ENCODE assay signal across 9 cellular contexts in the genomic region with DNA sequence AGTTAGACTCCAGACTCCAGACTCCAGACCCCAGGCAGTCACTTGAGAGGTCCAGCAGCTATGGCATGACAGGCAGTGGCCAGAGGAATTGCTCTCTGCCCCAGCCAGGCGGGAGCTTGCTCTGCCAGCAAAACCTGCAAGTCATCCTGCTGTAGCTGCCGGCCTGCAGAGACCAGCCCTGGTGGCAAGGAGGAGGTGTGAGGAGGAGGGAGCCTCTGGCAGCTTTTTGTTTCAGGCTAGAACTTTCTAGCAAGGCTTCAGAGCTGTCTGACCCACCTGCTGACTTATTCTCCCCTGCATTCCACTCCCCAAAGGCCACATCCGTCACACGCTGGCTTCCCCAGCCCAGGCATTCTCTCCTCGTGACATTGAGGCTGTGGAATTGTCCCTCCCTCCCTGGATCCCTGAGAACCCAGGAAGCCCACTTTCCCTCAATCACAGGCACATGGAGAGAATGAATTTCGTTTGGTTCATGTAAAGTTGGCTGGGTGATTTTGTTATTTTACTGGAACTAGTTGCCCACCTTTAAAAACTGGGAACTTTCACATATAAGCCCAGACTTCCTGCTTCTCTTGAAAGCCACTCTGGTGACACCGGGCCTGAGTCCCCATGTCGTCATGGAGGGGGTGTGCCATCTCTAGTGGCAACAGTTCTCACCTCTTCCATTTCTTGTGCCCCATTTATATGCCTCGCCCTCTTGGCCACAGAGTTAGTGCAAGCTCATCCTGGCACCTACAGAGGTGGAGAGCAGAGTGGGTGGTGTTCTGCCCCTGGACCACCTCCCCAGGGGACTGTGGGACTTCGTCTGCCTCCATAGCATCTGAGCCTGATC.
DNase-seq lines count a peak whose midpoint lies in the region; ATAC-seq and TF ChIP-seq lines count a peak whose summit lies in the region.
"Had no signal": no experiment of that assay in that cellular context is flagged by ENCODE, and none has a peak within 500 bp of the region (broad histone marks: within the 10 kb centered on the region; RNA-seq: fewer than 3 reads in every experiment).

No MANE protein-coding gene starts in this region.

- H3K9me3 ChIP-seq in adrenal gland (replicated peaks in 1 of 3), result no peaks in the 10 kb centered on the region

- no peaks in the 10 kb centered on the region for H3K36me3 ChIP-seq in adrenal gland (replicated peaks in 1 of 2)

- WGBS in adrenal gland, 4 donors, result 68 to 75% (median 69%) methylated on average over 9 to 10 of the region's 10 CpGs

- no peak overlapping the region for H3K4me3 Mint-ChIP-seq in stimulated activated naive CD8-positive, alpha-beta T cell treated with anti-CD3 and anti-CD28 coated beads, Interleukin-15, amount 100 ng/mL, for 72 hours
- H3K4me3 Mint-ChIP-seq: nephron had no signal

- peaks cover 42% of the 10 kb centered on the region for H3K4me1 Mint-ChIP-seq in stimulated activated naive CD8-positive, alpha-beta T cell treated with anti-CD3 and anti-CD28 coated beads, Interleukin-15, amount 100 ng/mL, for 72 hours

- H3K27ac ChIP-seq in adrenal gland, result peak overlapping the region in 1 of 5 donors; percentile 54

- H3K4me3 ChIP-seq in adrenal gland, result no peak overlapping the region

- peaks cover 24% of the 10 kb centered on the region for H3K27me3 Mint-ChIP-seq in stimulated activated naive CD8-positive, alpha-beta T cell treated with anti-CD3 and anti-CD28 coated beads, Interleukin-15, amount 100 ng/mL, for 72 hours

- H3K4me1 ChIP-seq in adrenal gland (replicated peaks in 1 of 2), result peaks cover 17 to 27% of the 10 kb centered on the region in 2 donors

- TF ChIP-seq POLR2A in adrenal gland (IDR thresholded peaks at IDR 0.05), result no peak

- no peaks in the 10 kb centered on the region for H3K9me3 Mint-ChIP-seq in stimulated activated naive CD8-positive, alpha-beta T cell treated with anti-CD3 and anti-CD28 coated beads, Interleukin-15, amount 100 ng/mL, for 72 hours

- intact Hi-C loops in adrenal gland (cut with DNase I), result no loop called here

- H3K27me3 ChIP-seq in adrenal gland, result no peaks in the 10 kb centered on the region

- H3K27ac Mint-ChIP-seq in stimulated activated naive CD8-positive, alpha-beta T cell treated with anti-CD3 and anti-CD28 coated beads, Interleukin-15, amount 100 ng/mL, for 72 hours, result no peak overlapping the region
- H3K27ac Mint-ChIP-seq: nephron had no signal

- DNase-seq in stimulated activated naive CD8-positive, alpha-beta T cell treated with anti-CD3 and anti-CD28 coated beads, Interleukin-15, Interleukin-2, amounts not matched to agents 100 U/mL and 50 U/mL, for 24 hours, result peak; percentile 22
- no peak for DNase-seq in stimulated activated naive CD8-positive, alpha-beta T cell treated with anti-CD3 and anti-CD28 coated beads, Interleukin-15, amount 100 ng/mL, for 72 hours
- peak in 4 of 7 donors; percentile 16 to 70 (median 26) for DNase-seq in adrenal gland
- DNase-seq in left kidney (ENCODE audit: low read depth, low spot score), result peak; percentile 24
- DNase-seq in mesenteric fat pad (ENCODE audit: low spot score), result no peak
- no peak for DNase-seq in NCI-H2081 treated with DMSO at 0.1 percent for 48 hours (lab: John Stamatoyannopoulos, UW)

- ATAC-seq in stimulated activated naive CD8-positive, alpha-beta T cell treated with anti-CD3 and anti-CD28 coated beads, Interleukin-15, Interleukin-2, amounts not matched to agents 100 U/mL and 50 U/mL, for 24 hours, result no peak
- no peak for ATAC-seq in stimulated activated naive CD8-positive, alpha-beta T cell treated with anti-CD3 and anti-CD28 coated beads, Interleukin-15, amount 100 ng/mL, for 72 hours
- ATAC-seq in GM18498 (IDR thresholded peaks at IDR 0.05; ENCODE audit: unreplicated experiment) (no peak), GM21515 (IDR thresholded peaks at IDR 0.05; ENCODE audit: unreplicated experiment) (no peak)

- no peak for TF ChIP-seq CTCF in adrenal gland (IDR thresholded peaks at IDR 0.05)

Comparison
In these comparisons a context has a peak if more than half of its experiments do, and no peak if none do; other contexts are left out.
1. DNase-seq: peak in stimulated activated naive CD8-positive, alpha-beta T cell treated with anti-CD3 and anti-CD28 coated beads, Interleukin-15, Interleukin-2, amounts not matched to agents 100 U/mL and 50 U/mL, for 24 hours (single experiment), adrenal gland (4 of 7) and left kidney (single experiment); none in stimulated activated naive CD8-positive, alpha-beta T cell treated with anti-CD3 and anti-CD28 coated beads, Interleukin-15, amount 100 ng/mL, for 72 hours (0 of 2), mesenteric fat pad (single experiment) and NCI-H2081 treated with DMSO at 0.1 percent for 48 hours (single experiment).